In the genomic region with DNA sequence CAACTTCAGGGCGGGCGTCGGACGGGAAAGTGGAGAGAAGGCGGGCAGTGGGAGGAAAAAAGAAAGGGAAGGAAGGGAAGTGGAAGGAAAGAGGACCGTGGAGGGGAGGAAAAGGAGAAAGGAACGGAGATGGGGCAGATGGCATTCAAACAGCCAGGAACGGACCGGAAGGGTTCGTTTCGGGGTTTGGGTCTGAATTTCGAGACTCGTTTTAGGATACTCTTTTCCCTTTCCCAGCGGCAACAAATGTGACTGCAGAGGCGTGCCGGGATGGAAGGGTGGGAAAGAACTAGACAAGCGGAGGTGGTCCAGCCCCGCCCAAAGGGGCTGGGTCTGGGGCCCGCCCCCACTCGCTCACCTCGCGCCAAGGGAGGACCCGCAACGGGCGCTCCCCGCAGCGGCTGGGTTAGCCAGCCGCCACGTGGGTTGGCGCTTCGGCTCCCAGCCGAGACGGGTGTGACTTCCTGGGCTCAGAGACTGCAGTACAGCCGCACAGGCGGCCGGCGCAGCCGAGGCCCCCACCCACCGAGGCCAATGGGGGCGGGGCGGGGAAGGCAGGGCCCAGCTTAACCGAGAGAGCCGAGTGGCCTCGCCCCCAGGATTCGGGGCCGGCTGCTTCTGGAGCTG, we compare ENCODE assay signal across 8 cellular contexts. TPM values are rescaled to one million over a fixed set of nuclear protein-coding genes. Genes with fewer than 3 reads are reported as not detected.
DNase-seq lines count a peak whose midpoint lies in the region; ATAC-seq, FAIRE-seq and TF ChIP-seq lines count a peak whose summit lies in the region.

No MANE protein-coding gene starts in this region.

- H3K27ac Mint-ChIP-seq in IgD-negative memory B cell: peak overlapping the region in 1 of 3 donors; percentile 67
- H3K27ac Mint-ChIP-seq in MCF 10A (ENCODE audit: low read depth, unreplicated experiment): peak overlapping the region; percentile 87

- peak overlapping the region; percentile 77 to 92 (median 82) for H3K4me3 Mint-ChIP-seq in IgD-negative memory B cell
- peak overlapping the region; percentile 80 for H3K4me3 Mint-ChIP-seq in MCF 10A (ENCODE audit: unreplicated experiment)

- FAIRE-seq in G401.6 (lab: Jason Lieb, UNC): peak; percentile 97

- H3K4me3 ChIP-seq in iPS-18a (ENCODE audit: low read length): peak overlapping the region; percentile 94
- peak overlapping the region; percentile 76 for H3K4me3 ChIP-seq in retinal pigment epithelial cell (ENCODE audit: low read length)

- H3K4me1 Mint-ChIP-seq in IgD-negative memory B cell (peaks cover 14 to 30% (median 27%) of the 10 kb centered on the region in 3 donors), MCF 10A (ENCODE audit: insufficient read depth, unreplicated experiment) (peaks cover 19% of the 10 kb centered on the region)

- no peaks in the 10 kb centered on the region for H3K9me3 ChIP-seq in iPS-18a (ENCODE audit: control insufficient read depth, low read depth, low read length)

- CTCF ChIA-PET in MCF 10A (lab: Yijun Ruan, JAX): interaction anchor here (0.9 to 1.9 kb wide), 5 partner anchors 12 to 833 kb away, joined by 3 to 11 read pairs (median 4); no protein-coding TSS in a partner anchor

- H3K36me3 Mint-ChIP-seq in IgD-negative memory B cell (no peaks in the 10 kb centered on the region), MCF 10A (ENCODE audit: insufficient read depth, unreplicated experiment) (no peaks in the 10 kb centered on the region)

- intact Hi-C loops in MCF 10A (cut with micrococcal nuclease): loop anchor here (1.0 to 5.0 kb wide), 6 partner anchors 90 to 1067 kb away; no protein-coding TSS in a partner anchor

- peak overlapping the region; percentile 85 for H3K9ac ChIP-seq in iPS-18a (ENCODE audit: low read length)

- peaks cover 60% of the 10 kb centered on the region for H3K27me3 Mint-ChIP-seq in IgD-negative memory B cell
- peaks cover 16% of the 10 kb centered on the region for H3K27me3 Mint-ChIP-seq in MCF 10A (ENCODE audit: insufficient read depth, unreplicated experiment)

- peaks cover 35% of the 10 kb centered on the region for H3K4me1 ChIP-seq in iPS-18a (ENCODE audit: control insufficient read depth, low read depth, low read length)

- BruUV-seq in MCF 10A (replicated peaks; lab: Mats Ljungman, UMichigan): TSS peak; percentile 96

- ATAC-seq in GM21528 (IDR thresholded peaks at IDR 0.05; ENCODE audit: low FRiP score, unreplicated experiment) (peak; percentile 58), GM18873 (IDR thresholded peaks at IDR 0.05; ENCODE audit: low FRiP score, unreplicated experiment) (no peak)

- DNase-seq in SIG-M5 (lab: John Stamatoyannopoulos, UW) (peak; percentile 55), MCF 10A (ENCODE audit: unreplicated experiment) (peak; percentile 96), retinal pigment epithelial cell (ENCODE audit: low read depth) (peak; percentile 81)

- peaks cover 9% of the 10 kb centered on the region for H3K36me3 ChIP-seq in iPS-18a (ENCODE audit: control insufficient read depth, low read depth, low read length)

- TF ChIP-seq CTCF in MCF 10A (IDR thresholded peaks at IDR 0.05; ENCODE audit: unreplicated experiment) (no peak), retinal pigment epithelial cell (conservative IDR thresholded peaks at IDR 0.05; ENCODE audit: low read depth, low read length) (no peak)

- H3K27me3 ChIP-seq in iPS-18a (ENCODE audit: control insufficient read depth, insufficient read depth, low read length): no peaks in the 10 kb centered on the region

- peak overlapping the region; percentile 44 for H3K27ac ChIP-seq in iPS-18a (ENCODE audit: low read length)

- POLR2A ChIA-PET in MCF 10A (lab: Yijun Ruan, JAX): interaction anchor here (0.7 to 2.0 kb wide), 7 partner anchors 13 to 1196 kb away, joined by 3 to 5 read pairs (median 4); partner anchors contain the start of gene RPS23

- H3K9me3 Mint-ChIP-seq in IgD-negative memory B cell: peaks cover 0 to 4% (median 1%) of the 10 kb centered on the region in 3 donors
- no peaks in the 10 kb centered on the region for H3K9me3 Mint-ChIP-seq in MCF 10A (ENCODE audit: unreplicated experiment)

RNA-seq across cellular contexts. Expression of gene VCAN, which starts 2.7 kb away (rescaled TPM):
- polyA plus RNA-seq in IgD-negative memory B cell: 1.6 TPM
- 44.1 and 50.6 TPM in 2 replicates for total RNA-seq in MCF 10A (2022)
